ENCODE assay signal across 8 cellular contexts in genomic region chr18:35143615-35144596, GRCh38.
DNase-seq lines count a peak whose midpoint lies in the region; ATAC-seq, FAIRE-seq and TF ChIP-seq lines count a peak whose summit lies in the region.

No MANE protein-coding gene starts in this region.

- H3F3A ChIP-seq in smooth muscle cell (ENCODE audit: low read depth) = no peaks in the 10 kb centered on the region

- H3K27me3 ChIP-seq in GM12878 (replicated peaks in 1 of 2; ENCODE audit: control insufficient read depth in 2 of 2, insufficient read depth in 2 of 2, low read length in 1 of 2) (no peaks in the 10 kb centered on the region), smooth muscle cell (ENCODE audit: low read depth) (no peaks in the 10 kb centered on the region)

- H4K20me1 ChIP-seq in GM12878 (ENCODE audit: control insufficient read depth, insufficient read depth) (no peaks in the 10 kb centered on the region), smooth muscle cell (ENCODE audit: low read depth) (no peaks in the 10 kb centered on the region)

- DNase-seq in Ammon's horn (ENCODE audit: low spot score) (peak; percentile 88), GM13977 (ENCODE audit: low spot score) (peak; percentile 49), KBM-7 (peak; percentile 66), OCI-M1 (lab: John Stamatoyannopoulos, UW) (peak; percentile 76), GM12878 (ENCODE audit: low read depth, low spot score) (no peak), hypothalamus (lab: John Stamatoyannopoulos, UW) (peak in 35 of 51 donors; percentile 3 to 81 (median 40)), smooth muscle cell (lab: John Stamatoyannopoulos, UW; ENCODE audit: unreplicated experiment) (no peak)

- no peak for FAIRE-seq in GM12878 (lab: Jason Lieb, UNC)

- peak; percentile 65 for TF ChIP-seq CTCF in GM13977 (IDR thresholded peaks at IDR 0.05; ENCODE audit: extremely low read depth, insufficient read depth, missing control alignments)
- peak; percentile 49 to 77 (median 74) for TF ChIP-seq CTCF in GM12878 (IDR thresholded peaks at IDR 0.05 in 2 of 3, conservative IDR thresholded peaks at IDR 0.05 in 1 of 3; ENCODE audit: control insufficient read depth in 2 of 3, extremely low read depth in 1 of 3, insufficient read depth in 1 of 3, low read depth in 3 of 3, low read length in 3 of 3)
- peak; percentile 59 for TF ChIP-seq CTCF in smooth muscle cell (IDR thresholded peaks at IDR 0.05; ENCODE audit: borderline replicate concordance, insufficient read depth, poor library complexity, severe bottlenecking)

- ATAC-seq in GM12878 (peak; percentile 97), HG03469 (IDR thresholded peaks at IDR 0.05; ENCODE audit: unreplicated experiment) (no peak)

- RAD21 ChIA-PET in GM12878 (lab: Charles Lee; ENCODE audit: unreplicated experiment) = interaction anchor here (0.5 to 3.5 kb wide), 18 partner anchors 24 to 482 kb away, joined by 3 to 83 read pairs (median 4); no protein-coding TSS in a partner anchor

- no peak for TF ChIP-seq POLR2A in GM12878 (IDR thresholded peaks at IDR 0.05; ENCODE audit: low read depth, low read length)

- H3K4me1 ChIP-seq in GM12878 (ENCODE audit: control insufficient read depth, insufficient read depth, low read length) = peaks cover 4% of the 10 kb centered on the region
- no peaks in the 10 kb centered on the region for H3K4me1 ChIP-seq in smooth muscle cell (ENCODE audit: low read depth)

- no peak overlapping the region for H3K9ac ChIP-seq in GM12878 (ENCODE audit: control insufficient read depth, insufficient read depth, low read length)
- no peak overlapping the region for H3K9ac ChIP-seq in smooth muscle cell (ENCODE audit: low read depth)

- intact Hi-C loops in GM12878 (cut with micrococcal nuclease; ENCODE audit: unreplicated experiment) = loop anchor here (1.0 kb wide), 2 partner anchors 118 to 138 kb away; no protein-coding TSS in a partner anchor

- H2AFZ ChIP-seq in GM12878 (ENCODE audit: control insufficient read depth, low read depth, low read length) (no peak overlapping the region), smooth muscle cell (ENCODE audit: low read depth) (no peak overlapping the region)

- no peaks in the 10 kb centered on the region for H3K9me3 ChIP-seq in GM12878 (replicated peaks; ENCODE audit: control insufficient read depth, insufficient read depth, low read length)
- no peaks in the 10 kb centered on the region for H3K9me3 ChIP-seq in smooth muscle cell (replicated peaks; ENCODE audit: low read depth)

- WGBS in GM12878 (ENCODE audit: insufficient coverage, insufficient replicate concordance, low lambda C conversion rate, missing lambda C conversion rate) = 74% methylated on average over 8 of the region's 8 CpGs
- WGBS in smooth muscle cell (ENCODE audit: low lambda C conversion rate) = 52% methylated on average over 8 of the region's 8 CpGs

- H3K36me3 ChIP-seq in GM12878 (ENCODE audit: control insufficient read depth in 2 of 2, insufficient read depth in 2 of 2, low read length in 1 of 2) (no peaks in the 10 kb centered on the region), smooth muscle cell (ENCODE audit: low read depth) (no peaks in the 10 kb centered on the region)

- no peak for TF ChIP-seq EP300 in GM12878 (IDR thresholded peaks at IDR 0.05; ENCODE audit: borderline replicate concordance in 1 of 2, control insufficient read depth in 1 of 2, low read depth in 2 of 2, low read length in 2 of 2)

- no peak overlapping the region for H3K4me3 ChIP-seq in GM12878
- H3K4me3 ChIP-seq in smooth muscle cell = no peak overlapping the region

- POLR2A ChIA-PET in GM12878 (lab: Charles Lee) = interaction anchor here (0.6 to 1.8 kb wide), 3 partner anchors 114 to 996 kb away, joined by 3 to 4 read pairs (median 3); no protein-coding TSS in a partner anchor

- CTCF ChIA-PET in GM12878 (lab: Yijun Ruan, JAX) = interaction anchor here (0.6 to 7.0 kb wide), 41 partner anchors 9 to 368 kb away, joined by 3 to 157 read pairs (median 4); partner anchors contain the start of gene MAPRE2

- no TSS peak for BruUV-seq in GM12878 (replicated peaks; lab: Mats Ljungman, UMichigan)

- H3K79me2 ChIP-seq in GM12878 (ENCODE audit: control insufficient read depth, insufficient read depth, low read length) = no peaks in the 10 kb centered on the region
- H3K79me2 ChIP-seq in smooth muscle cell (ENCODE audit: low read depth) = no peaks in the 10 kb centered on the region

- SMC1A ChIA-PET in GM12878 (lab: Charles Lee; ENCODE audit: uncharacterized antibody, unreplicated experiment) = interaction anchor here (0.6 to 5.8 kb wide), 29 partner anchors 11 to 383 kb away, joined by 3 to 145 read pairs (median 3); partner anchors contain the start of gene MAPRE2

- peak; percentile 69 for TF ChIP-seq RAD21 in GM12878 (IDR thresholded peaks at IDR 0.05; ENCODE audit: insufficient read depth, low read depth, low read length)

- H3K4me2 ChIP-seq in GM12878 (ENCODE audit: control insufficient read depth, insufficient read depth) (no peak overlapping the region), smooth muscle cell (no peak overlapping the region)

- H3K27ac ChIP-seq in GM12878 (ENCODE audit: control insufficient read depth, insufficient read depth) (no peak overlapping the region), smooth muscle cell (ENCODE audit: low read depth) (no peak overlapping the region)

- in situ Hi-C loops in GM13977 (cut with MboI; ENCODE audit: low pct_unique_long_range_greater_than_20kb, low sequenced_read_pairs, unreplicated experiment) = loop anchor here (10.0 kb wide), 1 partner anchor 129 kb away; no protein-coding TSS in a partner anchor
- in situ Hi-C loops in KBM-7 (cut with MboI; ENCODE audit: low pct_unique_long_range_greater_than_20kb, low sequenced_read_pairs) = loop anchor here (25.0 kb wide), 1 partner anchor 132 kb away; no protein-coding TSS in a partner anchor
- in situ Hi-C loops in GM12878 (cut with MboI) = loop anchor here (10.0 kb wide), 1 partner anchor 139 kb away; no protein-coding TSS in a partner anchor

TF ChIP-seq in GM12878, 131 proteins besides CTCF, POLR2A, EP300 and RAD21:
- TF ChIP-seq EED (IDR thresholded peaks at IDR 0.05; ENCODE audit: low read depth) = no peak
- TF ChIP-seq CHD2 (IDR thresholded peaks at IDR 0.05; ENCODE audit: borderline replicate concordance, low read depth, low read length) = no peak
- no peak for TF ChIP-seq SUPT20H (IDR thresholded peaks at IDR 0.05; ENCODE audit: borderline replicate concordance, control insufficient read depth, low read depth, low read length)
- TF ChIP-seq BACH1 (IDR thresholded peaks at IDR 0.05; ENCODE audit: borderline replicate concordance) = no peak
- TF ChIP-seq CEBPB (IDR thresholded peaks at IDR 0.05; ENCODE audit: borderline replicate concordance in 1 of 2, low read depth in 2 of 2, low read length in 2 of 2) = no peak
- peak; percentile 75; the same call in 1 of the 2 replicates for TF ChIP-seq SMC3 (IDR thresholded peaks at IDR 0.05; ENCODE audit: borderline replicate concordance, low read length)
- TF ChIP-seq FOS (IDR thresholded peaks at IDR 0.05; ENCODE audit: borderline replicate concordance, extremely low read depth, insufficient read length) = no peak
- peak; percentile 64; the same call in 1 of the 2 replicates for TF ChIP-seq MLLT1 (IDR thresholded peaks at IDR 0.05)
- no peak for TF ChIP-seq MTA2 (IDR thresholded peaks at IDR 0.05; ENCODE audit: low read depth)
- no peak for TF ChIP-seq HSF1 (IDR thresholded peaks at IDR 0.05; ENCODE audit: low read depth, low read length)
- no peak for TF ChIP-seq BCL3 (IDR thresholded peaks at IDR 0.05; ENCODE audit: borderline replicate concordance, insufficient read depth, low read depth, low read length, poor library complexity, severe bottlenecking)

Comparison
In these comparisons a context has a peak if more than half of its experiments do, and no peak if none do; other contexts are left out.
1. DNase-seq: peak in Ammon's horn (single experiment), GM13977 (single experiment), KBM-7 (single experiment), OCI-M1 (single experiment) and hypothalamus (35 of 51); none in GM12878 (single experiment) and smooth muscle cell (single experiment).
2. Peak in every context shown above with its lines, with median percentiles within 50 percentile points of each other: CTCF ChIP-seq.